Comparison of ENCODE assay signal across 8 cellular contexts in the genomic region with DNA sequence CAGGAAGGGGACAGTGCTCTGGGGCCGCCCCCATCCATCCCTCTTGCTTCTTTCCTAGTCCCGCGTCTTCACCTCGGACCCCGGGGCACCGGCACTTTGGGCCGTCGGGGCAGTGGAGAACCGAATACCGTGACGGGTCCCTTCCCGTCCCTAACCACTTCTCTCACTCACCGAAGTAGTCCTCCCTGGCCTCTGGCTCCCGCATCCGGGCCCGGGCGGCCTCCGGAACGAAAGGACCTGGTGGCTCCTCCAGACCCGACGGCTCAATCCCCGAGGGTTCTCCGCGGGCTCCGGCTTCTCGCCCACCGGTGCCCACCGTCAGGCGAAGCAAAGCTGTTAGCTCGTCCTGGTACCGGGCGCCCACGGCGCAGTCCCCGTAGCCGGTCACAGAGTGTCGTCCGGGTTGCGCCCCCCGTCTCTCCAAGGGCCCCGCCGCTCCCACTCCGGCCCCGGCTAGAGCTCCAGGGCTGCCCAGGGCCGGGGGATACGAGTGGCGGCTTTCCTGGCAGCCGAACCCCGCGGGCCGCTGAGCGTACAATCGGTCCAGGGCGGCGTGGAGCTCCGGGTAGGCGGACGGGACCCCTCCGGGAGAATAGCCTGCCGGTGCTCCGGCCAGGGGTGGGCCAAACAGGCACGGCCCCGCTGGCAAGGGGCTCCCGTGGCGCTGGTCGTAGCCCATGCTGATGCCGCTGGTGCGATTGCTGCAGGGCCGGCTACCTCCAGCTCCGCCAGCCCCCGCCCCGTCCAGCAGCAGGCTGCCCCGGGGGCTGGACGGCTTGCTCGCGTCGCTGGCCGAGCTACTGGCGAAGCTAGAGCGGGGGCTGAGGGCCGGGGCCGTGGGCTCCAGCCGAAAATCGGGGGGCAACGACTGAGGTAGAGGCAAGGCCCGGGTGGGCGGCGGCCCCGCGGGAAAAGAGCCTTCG. TPM values are rescaled to one million over a fixed set of nuclear protein-coding genes. Genes with fewer than 3 reads are reported as not detected.
DNase-seq lines count a peak whose midpoint lies in the region; ATAC-seq and TF ChIP-seq lines count a peak whose summit lies in the region.

No MANE protein-coding gene starts in this region.

- H3K27me3 Mint-ChIP-seq in T-helper 2 cell treated with Interferon-gamma antibody and Interleukin-4, amounts not matched to agents 5 μg/mL and 100 μg/mL, for 36 hours (ENCODE audit: low read depth): peaks cover 20% of the 10 kb centered on the region

- no peak for DNase-seq in T-helper 2 cell treated with Interferon-gamma antibody and Interleukin-4, amounts not matched to agents 5 μg/mL and 100 μg/mL, for 36 hours (ENCODE audit: low spot score)
- DNase-seq in fibroblast of pulmonary artery (ENCODE audit: low read depth) (no peak), neuronal stem cell (ENCODE audit: low spot score) (no peak), GDM1 (lab: John Stamatoyannopoulos, UW) (no peak), amygdala (lab: John Stamatoyannopoulos, UW) (no peak), COR-L47 (lab: John Stamatoyannopoulos, UW) (no peak)

- H2AFZ ChIP-seq in neuronal stem cell (ENCODE audit: low read length): peak overlapping the region; percentile 81

- H2BK5ac ChIP-seq in neuronal stem cell (ENCODE audit: low read length): peak overlapping the region; percentile 97

- H3K36me3 ChIP-seq in neuronal stem cell (replicated peaks in 1 of 2; ENCODE audit: control insufficient read depth in 2 of 2, insufficient read depth in 2 of 2, low read length in 2 of 2): peaks cover 11 to 37% of the 10 kb centered on the region in 2 donors

- H4K91ac ChIP-seq in neuronal stem cell (ENCODE audit: low read depth, low read length, poor library complexity): no peak overlapping the region

- peak overlapping the region; percentile 34 for H2BK15ac ChIP-seq in neuronal stem cell (ENCODE audit: low read length)

- no peak overlapping the region for H3K27ac Mint-ChIP-seq in T-helper 2 cell treated with Interferon-gamma antibody and Interleukin-4, amounts not matched to agents 5 μg/mL and 100 μg/mL, for 36 hours

- no peak for TF ChIP-seq CTCF in GM12875 (IDR thresholded peaks at IDR 0.05; ENCODE audit: borderline replicate concordance, insufficient read depth, low read depth, low read length)
- no peak for TF ChIP-seq CTCF in fibroblast of pulmonary artery (IDR thresholded peaks at IDR 0.05; ENCODE audit: low read length, missing control alignments)

- peak overlapping the region; percentile 53 for H3K4me3 ChIP-seq in GM12875 (ENCODE audit: low read depth, low read length)
- H3K4me3 ChIP-seq in fibroblast of pulmonary artery (replicated peaks; ENCODE audit: low read depth, low read length): peak overlapping the region; percentile 81
- H3K4me3 ChIP-seq in neuronal stem cell (ENCODE audit: low read length in 2 of 2): peak overlapping the region; percentile 77 to 93

- peak overlapping the region; percentile 70 for H3K23ac ChIP-seq in neuronal stem cell (ENCODE audit: low read depth, low read length, poor library complexity)

- H3K4me1 Mint-ChIP-seq in T-helper 2 cell treated with Interferon-gamma antibody and Interleukin-4, amounts not matched to agents 5 μg/mL and 100 μg/mL, for 36 hours (ENCODE audit: low read depth): peaks cover 5% of the 10 kb centered on the region

- peak overlapping the region; percentile 93 for H2AK5ac ChIP-seq in neuronal stem cell (ENCODE audit: low read depth, low read length)

- H3K18ac ChIP-seq in neuronal stem cell (ENCODE audit: low read length): peak overlapping the region; percentile 99

- H2BK120ac ChIP-seq in neuronal stem cell (ENCODE audit: low read depth, low read length): peak overlapping the region; percentile 89

- H4K8ac ChIP-seq in neuronal stem cell (ENCODE audit: low read depth, low read length): no peak overlapping the region

- H3K4me3 Mint-ChIP-seq in T-helper 2 cell treated with Interferon-gamma antibody and Interleukin-4, amounts not matched to agents 5 μg/mL and 100 μg/mL, for 36 hours: peak overlapping the region; percentile 44

- peaks cover 0 to 2% of the 10 kb centered on the region in 2 donors for H3K9me3 ChIP-seq in neuronal stem cell (replicated peaks in 1 of 2; ENCODE audit: control insufficient read depth in 2 of 2, insufficient read depth in 1 of 2, low read depth in 1 of 2, low read length in 2 of 2)

- peaks cover 12% of the 10 kb centered on the region for H3K79me1 ChIP-seq in neuronal stem cell (ENCODE audit: low read depth, low read length)

- peak overlapping the region; percentile 98 for H3K9ac ChIP-seq in neuronal stem cell (ENCODE audit: low read depth, low read length, poor library complexity)

- peak overlapping the region; percentile 86 for H3K4ac ChIP-seq in neuronal stem cell (ENCODE audit: low read length)

- H2BK12ac ChIP-seq in neuronal stem cell (ENCODE audit: low read length): no peak overlapping the region

- H3K4me2 ChIP-seq in neuronal stem cell (ENCODE audit: insufficient read depth, low read length, poor library complexity, severe bottlenecking): peak overlapping the region; percentile 52

- peaks cover 24 to 36% of the 10 kb centered on the region in 2 donors for H3K4me1 ChIP-seq in neuronal stem cell (ENCODE audit: control insufficient read depth in 2 of 2, insufficient read depth in 1 of 2, low read depth in 1 of 2, low read length in 2 of 2)

- ATAC-seq in GM21381 (IDR thresholded peaks at IDR 0.05; ENCODE audit: unreplicated experiment): no peak

- no peaks in the 10 kb centered on the region for H3K9me3 Mint-ChIP-seq in T-helper 2 cell treated with Interferon-gamma antibody and Interleukin-4, amounts not matched to agents 5 μg/mL and 100 μg/mL, for 36 hours

- H3K27ac ChIP-seq in neuronal stem cell (replicated peaks; ENCODE audit: low read length): peak overlapping the region; percentile 85

- no peaks in the 10 kb centered on the region for H3K36me3 Mint-ChIP-seq in T-helper 2 cell treated with Interferon-gamma antibody and Interleukin-4, amounts not matched to agents 5 μg/mL and 100 μg/mL, for 36 hours (ENCODE audit: low read depth)

- H3K14ac ChIP-seq in neuronal stem cell (ENCODE audit: low read length): peak overlapping the region; percentile 91

- H3K27me3 ChIP-seq in neuronal stem cell (ENCODE audit: control insufficient read depth in 3 of 3, insufficient read depth in 3 of 3, low read depth in 1 of 3, low read length in 3 of 3): no peaks in the 10 kb centered on the region

- no CpG with 5 or more reads among the region's 91 CpGs for WGBS in neuronal stem cell (ENCODE audit: extremely low coverage in 2 of 2, insufficient read length in 2 of 2, insufficient replicate concordance in 1 of 2), 2 donors

RNA-seq across cellular contexts. Expression of a gene that starts 1.0 kb away (rescaled TPM):
- polyA plus RNA-seq in neuronal stem cell (2013, experiment 1 of 2): 63.6 TPM
- 64.1 TPM for polyA plus RNA-seq in neuronal stem cell (2013, experiment 2 of 2)

RNA-seq across cellular contexts. Expression of a gene that starts 24.5 kb away (rescaled TPM):
- polyA plus RNA-seq in neuronal stem cell (2013, experiment 1 of 2): 59.1 TPM
- polyA plus RNA-seq in neuronal stem cell (2013, experiment 2 of 2): 60.9 TPM

RNA-seq across cellular contexts. Expression of a gene that starts 28.6 kb away (rescaled TPM):
- polyA plus RNA-seq in neuronal stem cell (2013, experiment 1 of 2): 7.0 TPM
- 6.1 TPM for polyA plus RNA-seq in neuronal stem cell (2013, experiment 2 of 2)

RNA-seq across cellular contexts. Expression of a gene that starts 52.2 kb away (rescaled TPM):
- 88.1 TPM for polyA plus RNA-seq in neuronal stem cell (2013, experiment 1 of 2)
- polyA plus RNA-seq in neuronal stem cell (2013, experiment 2 of 2): 93.5 TPM

RNA-seq across cellular contexts. Expression of a gene that starts 53.3 kb away (rescaled TPM):
- polyA plus RNA-seq in neuronal stem cell (2013, experiment 1 of 2): 136 TPM
- polyA plus RNA-seq in neuronal stem cell (2013, experiment 2 of 2): 135 TPM
